In the genomic region with DNA sequence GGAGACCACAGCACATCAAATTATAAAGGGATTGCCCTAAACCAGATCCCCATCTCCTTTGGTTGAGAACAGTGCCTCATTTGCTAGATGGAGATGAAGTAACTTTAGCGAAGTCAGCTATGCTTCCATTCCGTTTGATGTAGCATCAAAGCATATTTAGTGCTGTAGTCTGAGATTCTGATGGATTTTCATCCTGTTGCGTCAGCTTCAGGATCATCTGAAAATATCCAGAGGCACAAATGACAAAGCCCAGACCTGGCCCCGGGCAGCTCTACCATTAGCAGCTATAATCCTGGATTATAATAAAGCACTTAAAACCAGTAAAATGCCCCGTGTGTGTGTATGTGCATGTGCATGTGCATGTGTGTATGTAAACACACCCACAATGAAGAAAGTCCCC, we compare ENCODE assay signal across 2 cellular contexts.
TF ChIP-seq lines count a peak whose summit lies in the region.

No MANE protein-coding gene starts in this region.

TF ChIP-seq in HCT116, 20 proteins besides CTCF, POLR2A, EP300 and RAD21:
- no peak for TF ChIP-seq SIN3A (IDR thresholded peaks at IDR 0.05; ENCODE audit: low read depth)
- no peak for TF ChIP-seq CBX3 (IDR thresholded peaks at IDR 0.05; ENCODE audit: low read depth)
- TF ChIP-seq TCF7L2 (IDR thresholded peaks at IDR 0.05; ENCODE audit: borderline replicate concordance, extremely low read depth, insufficient read depth, insufficient read length): peak; percentile 47
- TF ChIP-seq CEBPB (IDR thresholded peaks at IDR 0.05; ENCODE audit: low read depth): peak; percentile 52

TF ChIP-seq in K562, 482 proteins besides CTCF, POLR2A, EP300 and RAD21:
- TF ChIP-seq ATF3 (IDR thresholded peaks at IDR 0.05) (peak; percentile 53; the same call in 1 of the 2 replicates), ATF3 (CRISPR knock-in tag; conservative IDR thresholded peaks at IDR 0.05) (no peak), TEAD4 (IDR thresholded peaks at IDR 0.05; ENCODE audit: low read length) (no peak), TEAD4 (CRISPR knock-in tag; IDR thresholded peaks at IDR 0.05; ENCODE audit: borderline replicate concordance) (no peak), CEBPG (CRISPR knock-in tag; IDR thresholded peaks at IDR 0.05) (0 out of 2 replicates have a peak, but pooled peaks have one; percentile 45), CEBPG (tag; conservative IDR thresholded peaks at IDR 0.05 in 1 of 2, IDR thresholded peaks at IDR 0.05 in 1 of 2) (peak in 1 of 2 experiments; percentile 72; a peak in 2 of 4 replicates), NFIC (IDR thresholded peaks at IDR 0.05) (no peak), JUNB (CRISPR knock-in tag; conservative IDR thresholded peaks at IDR 0.05) (no peak), PYGO2 (tag; IDR thresholded peaks at IDR 0.05) (no peak), ZNF668 (CRISPR knock-in tag; IDR thresholded peaks at IDR 0.05) (no peak), ZNF140 (CRISPR knock-in tag; IDR thresholded peaks at IDR 0.05) (no peak), NCOR1 (IDR thresholded peaks at IDR 0.05) (no peak), CXXC5 (CRISPR knock-in tag; IDR thresholded peaks at IDR 0.05) (peak; percentile 17; the same call in 1 of the 2 replicates), AFF1 (IDR thresholded peaks at IDR 0.05; ENCODE audit: low read depth in 1 of 2, partially characterized antibody in 2 of 2) (no peak), TAF9B (IDR thresholded peaks at IDR 0.05; ENCODE audit: partially characterized antibody) (no peak), IFI16 (CRISPR knock-in tag; IDR thresholded peaks at IDR 0.05) (no peak), ETV5 (CRISPR knock-in tag; IDR thresholded peaks at IDR 0.05; ENCODE audit: low read depth) (no peak)
